23 cellular contexts compared by ENCODE assay signal in the genomic region with DNA sequence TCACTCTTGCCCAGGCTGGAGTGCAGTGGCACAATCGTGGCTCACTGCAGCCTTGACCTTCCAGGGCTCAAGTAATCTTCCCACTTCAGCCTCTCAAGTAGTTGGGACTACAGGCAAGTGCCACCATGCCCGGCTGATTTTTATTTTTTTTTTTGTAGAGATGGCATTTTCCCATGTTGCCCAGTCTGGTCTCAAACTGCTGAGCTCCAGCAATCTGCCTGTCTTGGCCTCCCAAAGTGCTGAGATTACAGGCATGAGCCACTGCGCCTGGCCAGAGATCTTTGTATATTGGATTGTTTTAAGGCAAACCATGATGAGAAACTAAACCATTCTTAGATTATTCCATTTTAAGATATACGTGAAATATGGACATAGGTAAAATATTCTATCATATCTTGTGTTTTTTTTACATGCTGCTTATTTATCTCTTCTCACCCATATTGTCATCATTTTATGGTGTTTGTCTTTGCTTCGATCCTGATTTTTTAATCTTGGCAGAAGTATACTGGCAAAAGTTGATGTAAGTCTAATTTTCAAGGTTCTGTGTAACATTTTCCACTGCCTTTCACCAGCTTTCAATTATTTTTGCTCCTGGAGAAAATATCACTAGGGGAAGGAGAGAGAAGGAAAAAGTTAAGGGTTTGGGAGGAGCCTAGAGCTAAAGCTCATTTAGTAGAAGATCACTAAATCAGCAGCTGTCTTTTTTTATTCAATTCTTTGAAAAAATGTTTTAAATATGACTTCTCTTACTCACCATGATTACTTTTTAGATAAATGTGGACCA. TPM values are rescaled to one million over a fixed set of nuclear protein-coding genes. Genes with fewer than 3 reads are reported as not detected.
DNase-seq lines count a peak whose midpoint lies in the region; ATAC-seq and TF ChIP-seq lines count a peak whose summit lies in the region.
"Had no signal": no experiment of that assay in that cellular context is flagged by ENCODE, and none has a peak within 500 bp of the region (broad histone marks: within the 10 kb centered on the region; RNA-seq: fewer than 3 reads in every experiment).

No MANE protein-coding gene starts in this region.

- DNase-seq in GM23248 (no peak), WTC11 (ENCODE audit: low spot score) (no peak), right cardiac atrium (no peak), gastrocnemius medialis (no peak), T-helper 9 cell (no peak), NCI-H128 (lab: John Stamatoyannopoulos, UW; ENCODE audit: unreplicated experiment) (no peak)
- no peak for DNase-seq in activated CD4-positive, alpha-beta T cell treated with anti-CD3 and anti-CD28 coated beads for 48 hours
- DNase-seq: activated gamma-delta T cell; activated naive CD8-positive, alpha-beta T cell treated with anti-CD3 and anti-CD28 coated beads, Interleukin-2, amount 50 U/mL, for 24 hours; activated T-cell treated with anti-CD3 and anti-CD28 coated beads for 4 hours; cerebellar nuclear complex; DMS153; KBM-7; lower lobe of right lung; NCI-H1436 treated with DMSO at 0.1 percent for 48 hours; NCI-H2107; posterior cingulate gyrus; RPMI8226; stimulated activated naive CD4-positive, alpha-beta T cell treated with Interleukin-2 at 50 U/mL for 16 hours; T-helper 2 cell; testis had no signal

- intact Hi-C loops in right cardiac atrium (cut with DNase I): no loop called here
- intact Hi-C loops in gastrocnemius medialis (cut with DNase I; ENCODE audit: low total_unique reads): no loop called here

- no peak for TF ChIP-seq CTCF in WTC11 (IDR thresholded peaks at IDR 0.05)
- TF ChIP-seq CTCF in gastrocnemius medialis (IDR thresholded peaks at IDR 0.05 in 4 of 5, conservative IDR thresholded peaks at IDR 0.05 in 1 of 5): no peak

- peaks cover 47% of the 10 kb centered on the region for H3K4me1 Mint-ChIP-seq in WTC11

- H3K36me3 ChIP-seq in GM23248 (ENCODE audit: low read depth) (no peaks in the 10 kb centered on the region), gastrocnemius medialis (no peaks in the 10 kb centered on the region)
- H3K36me3 ChIP-seq: BLaER1, lower lobe of right lung had no signal

- H4K20me1 ChIP-seq in GM23248 (ENCODE audit: insufficient read depth): no peaks in the 10 kb centered on the region
- H4K20me1 ChIP-seq: BLaER1 had no signal

- H3K79me2 ChIP-seq in GM23248 (ENCODE audit: insufficient read depth): peaks cover 100% of the 10 kb centered on the region

- H3K27me3 Mint-ChIP-seq in WTC11 (ENCODE audit: low read depth): no peaks in the 10 kb centered on the region
- H3K27me3 Mint-ChIP-seq: activated naive CD8-positive, alpha-beta T cell treated with anti-CD3 and anti-CD28 coated beads, Interleukin-2, amount 50 U/mL, for 24 hours had no signal

- TF ChIP-seq POLR2A in gastrocnemius medialis (IDR thresholded peaks at IDR 0.05): no peak

- H3K4me1 ChIP-seq in GM23248 (ENCODE audit: insufficient read depth) (peaks cover 36% of the 10 kb centered on the region), right cardiac atrium (ENCODE audit: control insufficient read depth, insufficient read depth, low read length) (peaks cover 12% of the 10 kb centered on the region), gastrocnemius medialis (peaks cover 73 to 80% of the 10 kb centered on the region in 2 donors)
- H3K4me1 ChIP-seq: BLaER1, lower lobe of right lung, testis had no signal

- WGBS in GM23248 (ENCODE audit: low coverage in 1 of 2, low lambda C conversion rate in 2 of 2, missing lambda C conversion rate in 2 of 2), 2 experiments: 21 to 29% methylated on average over 5 of the region's 5 CpGs
- 57% methylated on average over 5 of the region's 5 CpGs for WGBS in right cardiac atrium

- no peaks in the 10 kb centered on the region for H3K27me3 ChIP-seq in GM23248 (replicated peaks; ENCODE audit: insufficient read depth)
- no peaks in the 10 kb centered on the region for H3K27me3 ChIP-seq in right cardiac atrium (ENCODE audit: control insufficient read depth, insufficient read depth)
- H3K27me3 ChIP-seq in gastrocnemius medialis: no peaks in the 10 kb centered on the region
- H3K27me3 ChIP-seq: BLaER1, testis had no signal

- POLR2A ChIA-PET in WTC11 (lab: Charles Lee): interaction anchor here (0.6 kb wide), 1 partner anchor 1401 kb away, joined by 3 read pairs; no protein-coding TSS in a partner anchor

- H3K4me2 ChIP-seq in GM23248 (ENCODE audit: unreplicated experiment): peak overlapping the region; percentile 39
- H3K4me2 ChIP-seq: BLaER1 had no signal

- no peak overlapping the region for H3K4me3 ChIP-seq in GM23248
- H3K4me3 ChIP-seq in right cardiac atrium (ENCODE audit: low read length): peak overlapping the region; percentile 15
- no peak overlapping the region for H3K4me3 ChIP-seq in gastrocnemius medialis
- H3K4me3 ChIP-seq: BLaER1, lower lobe of right lung, testis had no signal

- H2AFZ ChIP-seq in GM23248: no peak overlapping the region

- 0 out of 2 replicates have a peak overlapping the region, but pooled peaks have one; percentile 3 for H3K27ac ChIP-seq in GM23248
- H3K27ac ChIP-seq in right cardiac atrium (ENCODE audit: low read length): peak overlapping the region; percentile 7
- peak overlapping the region; percentile 86 to 99 (median 96) for H3K27ac ChIP-seq in gastrocnemius medialis
- H3K27ac ChIP-seq: BLaER1, lower lobe of right lung, testis had no signal

- H3K9me2 ChIP-seq in GM23248 (ENCODE audit: insufficient read depth): no peaks in the 10 kb centered on the region

- no peaks in the 10 kb centered on the region for H3K9me3 Mint-ChIP-seq in WTC11
- H3K9me3 Mint-ChIP-seq: activated naive CD8-positive, alpha-beta T cell treated with anti-CD3 and anti-CD28 coated beads, Interleukin-2, amount 50 U/mL, for 24 hours had no signal

- H3K9me3 ChIP-seq in GM23248 (ENCODE audit: low read depth) (no peaks in the 10 kb centered on the region), right cardiac atrium (ENCODE audit: control insufficient read depth, low read length) (no peaks in the 10 kb centered on the region), gastrocnemius medialis (no peaks in the 10 kb centered on the region)
- H3K9me3 ChIP-seq: BLaER1, lower lobe of right lung, testis had no signal

- in situ Hi-C loops in GM23248 (cut with MboI): no loop called here
- in situ Hi-C loops in gastrocnemius medialis (cut with MboI; ENCODE audit: low sequenced_read_pairs in 4 of 4): no loop called here

- no peaks in the 10 kb centered on the region for H3K36me3 Mint-ChIP-seq in WTC11

- H3F3A ChIP-seq in GM23248 (ENCODE audit: insufficient read depth): peaks cover 4% of the 10 kb centered on the region; the same call in 1 of the 2 replicates

- H3K9ac ChIP-seq in GM23248: no peak overlapping the region
- H3K9ac ChIP-seq: BLaER1 had no signal

- CTCF ChIA-PET in WTC11 (lab: Charles Lee): interaction anchor here (0.7 kb wide), 1 partner anchor 85 kb away, joined by 6 read pairs; no protein-coding TSS in a partner anchor

- H3K4me3 Mint-ChIP-seq in WTC11: no peak overlapping the region
- H3K4me3 Mint-ChIP-seq: activated naive CD8-positive, alpha-beta T cell treated with anti-CD3 and anti-CD28 coated beads, Interleukin-2, amount 50 U/mL, for 24 hours had no signal

- ATAC-seq in WTC11 (no peak), right cardiac atrium (no peak), gastrocnemius medialis (no peak), HG02981 (IDR thresholded peaks at IDR 0.05; ENCODE audit: unreplicated experiment) (no peak)
- ATAC-seq: activated naive CD8-positive, alpha-beta T cell treated with anti-CD3 and anti-CD28 coated beads, Interleukin-2, amount 50 U/mL, for 24 hours had no signal

- H3K27ac Mint-ChIP-seq in WTC11: peak overlapping the region; percentile 70; the same call in 1 of the 2 replicates
- H3K27ac Mint-ChIP-seq: activated naive CD8-positive, alpha-beta T cell treated with anti-CD3 and anti-CD28 coated beads, Interleukin-2, amount 50 U/mL, for 24 hours had no signal

TF ChIP-seq in WTC11, 78 proteins besides CTCF, POLR2A, EP300 and RAD21 (continues in another document):
- TF ChIP-seq JAZF1 (CRISPR knock-in tag; IDR thresholded peaks at IDR 0.05) (no peak), ZNF219 (CRISPR knock-in tag; IDR thresholded peaks at IDR 0.05; ENCODE audit: borderline replicate concordance) (no peak), RORB (CRISPR knock-in tag; IDR thresholded peaks at IDR 0.05) (no peak), ZNF121 (CRISPR knock-in tag; IDR thresholded peaks at IDR 0.05) (no peak), EMX1 (CRISPR knock-in tag; IDR thresholded peaks at IDR 0.05) (no peak)
- TF ChIP-seq, protein P1, sequence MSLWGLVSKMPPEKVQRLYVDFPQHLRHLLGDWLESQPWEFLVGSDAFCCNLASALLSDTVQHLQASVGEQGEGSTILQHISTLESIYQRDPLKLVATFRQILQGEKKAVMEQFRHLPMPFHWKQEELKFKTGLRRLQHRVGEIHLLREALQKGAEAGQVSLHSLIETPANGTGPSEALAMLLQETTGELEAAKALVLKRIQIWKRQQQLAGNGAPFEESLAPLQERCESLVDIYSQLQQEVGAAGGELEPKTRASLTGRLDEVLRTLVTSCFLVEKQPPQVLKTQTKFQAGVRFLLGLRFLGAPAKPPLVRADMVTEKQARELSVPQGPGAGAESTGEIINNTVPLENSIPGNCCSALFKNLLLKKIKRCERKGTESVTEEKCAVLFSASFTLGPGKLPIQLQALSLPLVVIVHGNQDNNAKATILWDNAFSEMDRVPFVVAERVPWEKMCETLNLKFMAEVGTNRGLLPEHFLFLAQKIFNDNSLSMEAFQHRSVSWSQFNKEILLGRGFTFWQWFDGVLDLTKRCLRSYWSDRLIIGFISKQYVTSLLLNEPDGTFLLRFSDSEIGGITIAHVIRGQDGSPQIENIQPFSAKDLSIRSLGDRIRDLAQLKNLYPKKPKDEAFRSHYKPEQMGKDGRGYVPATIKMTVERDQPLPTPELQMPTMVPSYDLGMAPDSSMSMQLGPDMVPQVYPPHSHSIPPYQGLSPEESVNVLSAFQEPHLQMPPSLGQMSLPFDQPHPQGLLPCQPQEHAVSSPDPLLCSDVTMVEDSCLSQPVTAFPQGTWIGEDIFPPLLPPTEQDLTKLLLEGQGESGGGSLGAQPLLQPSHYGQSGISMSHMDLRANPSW (CRISPR knock-in tag; conservative IDR thresholded peaks at IDR 0.05; ENCODE audit: low read depth): no peak

RNA-seq across cellular contexts. Expression of a gene that starts 27.8 kb away (rescaled TPM):
- 115 and 185 TPM in 2 replicates for total RNA-seq in GM23248 (2014; rRNA removed; shearing (Covaris generic))
- polyA plus RNA-seq in GM23248 (2016; fragmentation: Nextera tagmentation; extraction: Ambion mirVana) (147 and 149 TPM in 2 replicates), right cardiac atrium (407 TPM)
- total RNA-seq in WTC11 (2021) (46.3 to 52.0 TPM (median 51.5 TPM) in 3 replicates), right cardiac atrium (100 to 1,000 TPM; 511 to 778 (median 584) TPM), gastrocnemius medialis (100 to 1,000 TPM; 473 to 833 (median 673) TPM)

Comparison
In these comparisons a context has a peak if more than half of its experiments do, and no peak if none do; other contexts are left out.
1. H3K27ac ChIP-seq: peak in every context shown above with its lines; median percentile 96 in gastrocnemius medialis; 7 in right cardiac atrium; 3 in GM23248.